In the genomic region with DNA sequence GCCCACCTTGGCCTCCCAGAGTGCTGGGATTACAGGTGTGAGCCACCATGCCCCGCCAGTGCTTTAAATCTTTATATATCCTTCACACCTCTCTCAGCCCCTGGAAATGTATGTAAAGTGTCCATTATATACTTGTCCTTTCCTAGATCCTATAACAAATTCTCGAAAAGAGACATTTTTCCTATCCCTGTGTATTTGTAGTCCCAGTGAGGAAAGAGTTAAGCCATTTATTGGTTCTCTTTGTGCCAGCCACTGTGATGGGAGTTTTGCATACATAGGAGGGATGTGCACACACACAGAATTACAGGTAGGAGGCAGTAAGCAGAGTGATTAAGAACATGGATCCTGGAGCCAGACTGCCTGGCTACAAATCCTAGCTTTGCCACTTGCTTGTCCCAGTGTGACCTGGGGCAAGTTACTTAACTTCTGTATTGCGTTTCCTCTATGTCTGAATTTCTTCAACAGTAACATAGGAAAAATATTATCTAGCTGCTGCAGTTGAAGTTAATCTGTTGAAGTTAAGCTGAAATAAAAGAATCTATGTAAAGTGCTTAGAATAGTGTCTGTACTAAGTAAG, we compare ENCODE assay signal across 10 cellular contexts. TPM values are rescaled to one million over a fixed set of nuclear protein-coding genes. Genes with fewer than 3 reads are reported as not detected.
DNase-seq lines count a peak whose midpoint lies in the region; ATAC-seq and TF ChIP-seq lines count a peak whose summit lies in the region.
"Had no signal": no experiment of that assay in that cellular context is flagged by ENCODE, and none has a peak within 500 bp of the region (broad histone marks: within the 10 kb centered on the region; RNA-seq: fewer than 3 reads in every experiment).

No MANE protein-coding gene starts in this region.

- H3K27me3 Mint-ChIP-seq in activated CD4-positive, alpha-beta T cell treated with anti-CD3 and anti-CD28 coated beads, Interleukin-2, amount 10 ng/mL, durations not matched to agents 24 days and 14 days = no peaks in the 10 kb centered on the region
- H3K27me3 Mint-ChIP-seq in stimulated activated naive CD8-positive, alpha-beta T cell treated with anti-CD3 and anti-CD28 coated beads, Interleukin-15, amount 100 ng/mL, for 72 hours = no peaks in the 10 kb centered on the region
- no peaks in the 10 kb centered on the region for H3K27me3 Mint-ChIP-seq in chondrocyte (ENCODE audit: low read depth)

- no peaks in the 10 kb centered on the region for H3K36me3 ChIP-seq in Panc1 (ENCODE audit: control insufficient read depth, insufficient read depth, low read length)
- H3K36me3 ChIP-seq in ascending aorta = peaks cover 0 to 12% of the 10 kb centered on the region in 2 donors

- BruUV-seq in Panc1 (replicated peaks; lab: Mats Ljungman, UMichigan) = no TSS peak

- H3K4me3 ChIP-seq in Panc1 (ENCODE audit: low read depth in 2 of 2, low read length in 2 of 2) (no peak overlapping the region), ascending aorta (no peak overlapping the region)

- intact Hi-C loops in activated CD4-positive, alpha-beta T cell treated with anti-CD3 and anti-CD28 coated beads, Interleukin-2, amount 10 ng/mL, durations not matched to agents 24 days and 14 days (cut with micrococcal nuclease) = no loop called here
- intact Hi-C loops in Panc1 (cut with micrococcal nuclease; ENCODE audit: unreplicated experiment) = no loop called here
- intact Hi-C loops in ascending aorta (cut with DNase I) = loop anchor here (5.0 kb wide), 1 partner anchor 41 kb away; a partner anchor contains a TSS

- no peaks in the 10 kb centered on the region for H3K9me3 Mint-ChIP-seq in activated CD4-positive, alpha-beta T cell treated with anti-CD3 and anti-CD28 coated beads, Interleukin-2, amount 10 ng/mL, durations not matched to agents 24 days and 14 days
- peaks cover 0 to 5% of the 10 kb centered on the region in 2 donors for H3K9me3 Mint-ChIP-seq in stimulated activated naive CD8-positive, alpha-beta T cell treated with anti-CD3 and anti-CD28 coated beads, Interleukin-15, amount 100 ng/mL, for 72 hours
- H3K9me3 Mint-ChIP-seq in chondrocyte (ENCODE audit: low read depth) = no peaks in the 10 kb centered on the region

- H3K27ac ChIP-seq in Panc1 (ENCODE audit: low read length) = no peak overlapping the region
- no peak overlapping the region for H3K27ac ChIP-seq in ascending aorta
- H3K27ac ChIP-seq: C4-2B had no signal

- no peak for ATAC-seq in Panc1
- ATAC-seq in stimulated activated naive CD8-positive, alpha-beta T cell treated with anti-CD3 and anti-CD28 coated beads, Interleukin-15, amount 100 ng/mL, for 72 hours = no peak
- ATAC-seq: Right ventricle myocardium inferior had no signal

- POLR2A ChIA-PET in Panc1 (lab: Charles Lee) = no interaction called here

- peak overlapping the region; percentile 54 for H3K4me3 Mint-ChIP-seq in activated CD4-positive, alpha-beta T cell treated with anti-CD3 and anti-CD28 coated beads, Interleukin-2, amount 10 ng/mL, durations not matched to agents 24 days and 14 days
- peak overlapping the region; percentile 44 to 64 for H3K4me3 Mint-ChIP-seq in stimulated activated naive CD8-positive, alpha-beta T cell treated with anti-CD3 and anti-CD28 coated beads, Interleukin-15, amount 100 ng/mL, for 72 hours
- H3K4me3 Mint-ChIP-seq in chondrocyte (ENCODE audit: unreplicated experiment) = no peak overlapping the region

- DNase-seq in activated CD4-positive, alpha-beta T cell treated with anti-CD3 and anti-CD28 coated beads, Interleukin-2, amount 10 ng/mL, durations not matched to agents 24 days and 14 days = no peak
- no peak for DNase-seq in activated CD4-positive, alpha-beta T cell treated with anti-CD3 and anti-CD28 coated beads, Interleukin-2, amount 50 U/mL, for 4 hours
- no peak for DNase-seq in Panc1 (ENCODE audit: low read depth, low spot score)
- peak; percentile 23 for DNase-seq in erythroblast (lab: John Stamatoyannopoulos, UW)
- no peak for DNase-seq in stimulated activated naive CD8-positive, alpha-beta T cell treated with anti-CD3 and anti-CD28 coated beads, Interleukin-15, amount 100 ng/mL, for 72 hours
- no peak for DNase-seq in chondrocyte (ENCODE audit: low spot score)
- no peak for DNase-seq in NCI-H187 (lab: John Stamatoyannopoulos, UW)
- no peak for DNase-seq in ascending aorta (ENCODE audit: low spot score in 2 of 2)

- CTCF ChIA-PET in Panc1 (lab: Charles Lee) = no interaction called here

- H3K27me3 ChIP-seq in Panc1 (ENCODE audit: control insufficient read depth, insufficient read depth, low read length) (no peaks in the 10 kb centered on the region), ascending aorta (no peaks in the 10 kb centered on the region)

- no peak for TF ChIP-seq POLR2A in erythroblast (IDR thresholded peaks at IDR 0.05; ENCODE audit: low read length)

- peak; percentile 17; the same call in 1 of the 2 replicates for TF ChIP-seq CTCF in Panc1 (IDR thresholded peaks at IDR 0.05)
- no peak for TF ChIP-seq CTCF in chondrocyte (IDR thresholded peaks at IDR 0.05)
- no peak for TF ChIP-seq CTCF in ascending aorta (IDR thresholded peaks at IDR 0.05)

- H3K9me3 ChIP-seq in Panc1 (ENCODE audit: control insufficient read depth, insufficient read depth, low read depth, low read length) (no peaks in the 10 kb centered on the region), ascending aorta (no peaks in the 10 kb centered on the region)

- H3K36me3 Mint-ChIP-seq in activated CD4-positive, alpha-beta T cell treated with anti-CD3 and anti-CD28 coated beads, Interleukin-2, amount 10 ng/mL, durations not matched to agents 24 days and 14 days (ENCODE audit: low read depth) = peaks cover 9% of the 10 kb centered on the region
- no peaks in the 10 kb centered on the region for H3K36me3 Mint-ChIP-seq in chondrocyte (ENCODE audit: low read depth)

- H3K27ac Mint-ChIP-seq in activated CD4-positive, alpha-beta T cell treated with anti-CD3 and anti-CD28 coated beads, Interleukin-2, amount 10 ng/mL, durations not matched to agents 24 days and 14 days = peak overlapping the region; percentile 82
- peak overlapping the region; percentile 74 to 81 for H3K27ac Mint-ChIP-seq in stimulated activated naive CD8-positive, alpha-beta T cell treated with anti-CD3 and anti-CD28 coated beads, Interleukin-15, amount 100 ng/mL, for 72 hours
- H3K27ac Mint-ChIP-seq in chondrocyte (ENCODE audit: unreplicated experiment) = no peak overlapping the region

- H3K4me1 ChIP-seq in Panc1 (ENCODE audit: control insufficient read depth, insufficient read depth, low read length) (peaks cover 3% of the 10 kb centered on the region; the same call in 1 of the 2 replicates), ascending aorta (peaks cover 0 to 8% of the 10 kb centered on the region in 2 donors)

- peaks cover 48% of the 10 kb centered on the region for H3K4me1 Mint-ChIP-seq in activated CD4-positive, alpha-beta T cell treated with anti-CD3 and anti-CD28 coated beads, Interleukin-2, amount 10 ng/mL, durations not matched to agents 24 days and 14 days
- peaks cover 65% of the 10 kb centered on the region for H3K4me1 Mint-ChIP-seq in stimulated activated naive CD8-positive, alpha-beta T cell treated with anti-CD3 and anti-CD28 coated beads, Interleukin-15, amount 100 ng/mL, for 72 hours
- H3K4me1 Mint-ChIP-seq in chondrocyte (ENCODE audit: low read depth) = peaks cover 16% of the 10 kb centered on the region

- in situ Hi-C loops in Panc1 (cut with HindIII; ENCODE audit: low pct_unique_long_range_greater_than_20kb, low sequenced_read_pairs) = no loop called here

RNA-seq across cellular contexts. Expression of a gene that starts 2.1 kb away (rescaled TPM):
- 49.6 and 51.1 TPM in 2 replicates for total RNA-seq in activated CD4-positive, alpha-beta T cell treated with anti-CD3 and anti-CD28 coated beads, Interleukin-2, amount 10 ng/mL, durations not matched to agents 24 days and 14 days
- total RNA-seq in Panc1 (2021; ENCODE audit: unreplicated experiment) = 30.9 TPM
- polyA plus RNA-seq in Panc1 (2012; ENCODE audit: insufficient read length) = 19.9 TPM
- total RNA-seq in chondrocyte = 27.0 to 34.9 TPM (median 27.4 TPM) in 3 replicates
- 54.9 TPM for total RNA-seq in ascending aorta

RNA-seq across cellular contexts. Expression of a gene that starts 10.5 kb away (rescaled TPM):
- 5.1 and 6.2 TPM in 2 replicates for total RNA-seq in activated CD4-positive, alpha-beta T cell treated with anti-CD3 and anti-CD28 coated beads, Interleukin-2, amount 10 ng/mL, durations not matched to agents 24 days and 14 days
- total RNA-seq in Panc1 (2021; ENCODE audit: unreplicated experiment) = 2.3 TPM
- 1.5 TPM for polyA plus RNA-seq in Panc1 (2012; ENCODE audit: insufficient read length)
- total RNA-seq in chondrocyte = 3.2 to 5.0 TPM (median 3.3 TPM) in 3 replicates
- 1.7 TPM for total RNA-seq in ascending aorta

RNA-seq across cellular contexts. Expression of a gene that starts 26.1 kb away (rescaled TPM):
- total RNA-seq in activated CD4-positive, alpha-beta T cell treated with anti-CD3 and anti-CD28 coated beads, Interleukin-2, amount 10 ng/mL, durations not matched to agents 24 days and 14 days = 10.1 and 10.3 TPM in 2 replicates
- total RNA-seq in Panc1 (2021; ENCODE audit: unreplicated experiment) (8.9 TPM), chondrocyte (25.6 to 41.4 TPM (median 29.3 TPM) in 3 replicates), ascending aorta (100 TPM)
- polyA plus RNA-seq in Panc1 (2012; ENCODE audit: insufficient read length) = 15.0 TPM

RNA-seq across cellular contexts. Expression of a gene that starts 26.1 kb away (rescaled TPM):
- total RNA-seq in activated CD4-positive, alpha-beta T cell treated with anti-CD3 and anti-CD28 coated beads, Interleukin-2, amount 10 ng/mL, durations not matched to agents 24 days and 14 days = 48.3 and 52.2 TPM in 2 replicates
- total RNA-seq in Panc1 (2021; ENCODE audit: unreplicated experiment) = 25.3 TPM
- 17.9 TPM for polyA plus RNA-seq in Panc1 (2012; ENCODE audit: insufficient read length)
- 19.4 to 30.4 TPM (median 20.7 TPM) in 3 replicates for total RNA-seq in chondrocyte
- total RNA-seq in ascending aorta = 33.5 TPM

RNA-seq across cellular contexts. Expression of a gene that starts 31.1 kb away (rescaled TPM):
- total RNA-seq in activated CD4-positive, alpha-beta T cell treated with anti-CD3 and anti-CD28 coated beads, Interleukin-2, amount 10 ng/mL, durations not matched to agents 24 days and 14 days = 87.1 and 93.6 TPM in 2 replicates
- total RNA-seq in Panc1 (2021; ENCODE audit: unreplicated experiment) = 53.8 TPM
- 33.0 TPM for polyA plus RNA-seq in Panc1 (2012; ENCODE audit: insufficient read length)
- 60.1 to 85.5 TPM (median 72.6 TPM) in 3 replicates for total RNA-seq in chondrocyte
- 70.0 TPM for total RNA-seq in ascending aorta

Comparison
In these comparisons a context has a peak if more than half of its experiments do, and no peak if none do; other contexts are left out.
1. DNase-seq: peak in erythroblast (2 of 2); none in activated CD4-positive, alpha-beta T cell treated with anti-CD3 and anti-CD28 coated beads, Interleukin-2, amount 10 ng/mL, durations not matched to agents 24 days and 14 days (single experiment), activated CD4-positive, alpha-beta T cell treated with anti-CD3 and anti-CD28 coated beads, Interleukin-2, amount 50 U/mL, for 4 hours (0 of 2), Panc1 (single experiment), stimulated activated naive CD8-positive, alpha-beta T cell treated with anti-CD3 and anti-CD28 coated beads, Interleukin-15, amount 100 ng/mL, for 72 hours (0 of 2), chondrocyte (single experiment), NCI-H187 (0 of 2) and ascending aorta (0 of 2).